In the genomic region with DNA sequence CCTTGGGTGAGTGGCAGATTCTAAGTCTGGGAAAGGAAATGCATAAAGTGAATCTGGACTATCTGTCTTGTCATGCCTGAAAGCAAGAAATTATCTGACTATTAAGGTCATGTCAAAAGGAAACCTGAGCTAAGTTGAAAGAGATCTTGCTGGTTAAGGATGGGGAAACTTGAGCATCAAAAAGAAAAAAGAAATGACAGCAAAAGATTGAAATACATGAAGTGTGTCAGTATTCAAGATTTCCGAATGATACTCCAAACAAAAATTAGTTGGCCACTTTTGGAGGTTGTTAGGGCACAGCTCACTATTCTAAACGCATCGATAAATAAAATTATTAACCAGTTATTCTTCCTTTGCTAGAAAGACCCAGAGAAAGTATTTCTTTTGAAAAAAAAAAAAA, we compare ENCODE assay signal across 23 cellular contexts.
"Had no signal": no experiment of that assay in that cellular context is flagged by ENCODE, and none has a peak within 500 bp of the region (broad histone marks: within the 10 kb centered on the region; RNA-seq: fewer than 3 reads in every experiment).

No MANE protein-coding gene starts in this region.

- H3K36me3 ChIP-seq: colonic mucosa, esophagus muscularis mucosa, esophagus squamous epithelium, gastrocnemius medialis, gastroesophageal sphincter, heart left ventricle, heart right ventricle had no signal

- H3K4me3 ChIP-seq: colonic mucosa, coronary artery, dorsolateral prefrontal cortex, esophagus muscularis mucosa, esophagus squamous epithelium, gastrocnemius medialis, gastroesophageal sphincter, heart left ventricle, heart right ventricle had no signal

- DNase-seq: colonic mucosa; cortex of kidney; dermis blood vessel endothelial cell; dorsolateral prefrontal cortex; effector CD4-positive, alpha-beta T cell; effector CD8-positive, alpha-beta T cell; effector memory CD4-positive, alpha-beta T cell; effector memory CD8-positive, alpha-beta T cell; endodermal cell; erythroblast; esophagus squamous epithelium; foreskin keratinocyte; foreskin melanocyte; gastrocnemius medialis; glutamatergic neuron; head of caudate nucleus; heart left ventricle; heart right ventricle had no signal

- H3K4me3 Mint-ChIP-seq: dendritic cell treated with granulocyte-macrophage colony-stimulating factor and Interleukin-4, amounts not matched to agents 40 ng/mL and 50 ng/mL, for 4 days; effector memory CD8-positive, alpha-beta T cell; endodermal cell had no signal

- H3K9me3 Mint-ChIP-seq: effector memory CD8-positive, alpha-beta T cell had no signal

- H3K27me3 ChIP-seq: foreskin keratinocyte had no signal

- H3K27ac Mint-ChIP-seq: dendritic cell treated with granulocyte-macrophage colony-stimulating factor and Interleukin-4, amounts not matched to agents 40 ng/mL and 50 ng/mL, for 4 days; effector memory CD8-positive, alpha-beta T cell; endodermal cell had no signal

- H3K27ac ChIP-seq: colonic mucosa, coronary artery, dorsolateral prefrontal cortex, epithelial cell of prostate, esophagus muscularis mucosa, esophagus squamous epithelium, foreskin keratinocyte, gastrocnemius medialis, gastroesophageal sphincter, heart left ventricle, heart right ventricle had no signal

- H3K9me3 ChIP-seq: colonic mucosa, esophagus squamous epithelium had no signal
